ENCODE assay signal across 8 cellular contexts in the genomic region with DNA sequence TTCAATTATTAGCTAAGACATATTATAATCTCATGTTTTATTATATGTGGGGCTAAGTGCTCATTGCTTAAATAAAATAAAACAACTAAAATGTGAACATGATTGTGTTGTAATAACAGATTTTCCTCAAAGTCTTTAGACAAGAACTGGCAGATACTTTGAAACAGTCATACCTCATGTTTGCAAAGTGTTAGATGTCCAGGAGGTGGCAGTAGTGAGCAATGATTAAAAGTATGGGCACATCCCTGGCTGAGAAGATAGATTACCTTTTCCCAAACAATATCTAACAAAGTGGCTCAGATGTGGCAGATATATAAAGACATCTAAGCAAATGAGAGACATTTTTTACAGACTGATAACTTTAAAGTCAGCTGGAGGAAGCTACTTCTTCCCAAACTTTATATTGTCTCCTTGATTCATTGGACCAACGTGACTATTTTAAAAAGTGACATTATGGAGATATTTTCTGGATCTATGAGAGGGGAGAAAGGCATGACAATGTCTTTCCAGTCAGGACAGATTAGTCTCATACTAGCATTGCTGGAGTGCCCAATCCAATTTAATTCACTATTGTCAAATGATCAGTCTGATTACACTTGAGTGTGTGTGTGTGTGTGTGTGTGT.
DNase-seq lines count a peak whose midpoint lies in the region; ATAC-seq, FAIRE-seq and TF ChIP-seq lines count a peak whose summit lies in the region.

No MANE protein-coding gene starts in this region.

- TF ChIP-seq CTCF in GM12873 (IDR thresholded peaks at IDR 0.05; ENCODE audit: insufficient read depth, low read depth, low read length, missing control alignments), result peak; percentile 73

- H3K36me3 Mint-ChIP-seq in activated CD4-positive, alpha-beta T cell treated with anti-CD3 and anti-CD28 coated beads, Interleukin-2, amount 10 ng/mL, durations not matched to agents 24 days and 14 days (ENCODE audit: low read depth), result no peaks in the 10 kb centered on the region

- ATAC-seq in HG02642 (IDR thresholded peaks at IDR 0.05; ENCODE audit: poor library complexity, unreplicated experiment) (peak; percentile 77), HG03469 (IDR thresholded peaks at IDR 0.05; ENCODE audit: unreplicated experiment) (no peak)

- H3K4me1 Mint-ChIP-seq in activated CD4-positive, alpha-beta T cell treated with anti-CD3 and anti-CD28 coated beads, Interleukin-2, amount 10 ng/mL, durations not matched to agents 24 days and 14 days, result no peaks in the 10 kb centered on the region

- no peak overlapping the region for H3K4me3 Mint-ChIP-seq in activated CD4-positive, alpha-beta T cell treated with anti-CD3 and anti-CD28 coated beads, Interleukin-2, amount 10 ng/mL, durations not matched to agents 24 days and 14 days

- FAIRE-seq in frontal cortex (lab: Jason Lieb, UNC), result peak; percentile 66

- no peaks in the 10 kb centered on the region for H3K9me3 Mint-ChIP-seq in activated CD4-positive, alpha-beta T cell treated with anti-CD3 and anti-CD28 coated beads, Interleukin-2, amount 10 ng/mL, durations not matched to agents 24 days and 14 days

- H3K27ac Mint-ChIP-seq in activated CD4-positive, alpha-beta T cell treated with anti-CD3 and anti-CD28 coated beads, Interleukin-2, amount 10 ng/mL, durations not matched to agents 24 days and 14 days, result no peak overlapping the region

- intact Hi-C loops in activated CD4-positive, alpha-beta T cell treated with anti-CD3 and anti-CD28 coated beads, Interleukin-2, amount 10 ng/mL, durations not matched to agents 24 days and 14 days (cut with micrococcal nuclease), result no loop called here

- peaks cover 22% of the 10 kb centered on the region for H3K27me3 Mint-ChIP-seq in activated CD4-positive, alpha-beta T cell treated with anti-CD3 and anti-CD28 coated beads, Interleukin-2, amount 10 ng/mL, durations not matched to agents 24 days and 14 days

- DNase-seq in AG08396 (ENCODE audit: low spot score) (peak; percentile 22), NCI-H2029 treated with DMSO at 0.1 percent for 48 hours (lab: John Stamatoyannopoulos, UW) (peak; percentile 9), frontal cortex (ENCODE audit: low spot score in 2 of 2) (peak in 1 of 2 donors; percentile 12), renal cortical epithelial cell (ENCODE audit: low read depth) (peak; percentile 29)
- peak; percentile 81 for DNase-seq in activated CD4-positive, alpha-beta T cell treated with anti-CD3 and anti-CD28 coated beads, Interleukin-2, amount 10 ng/mL, durations not matched to agents 24 days and 14 days
